8 cellular contexts compared by ENCODE assay signal in the genomic region with DNA sequence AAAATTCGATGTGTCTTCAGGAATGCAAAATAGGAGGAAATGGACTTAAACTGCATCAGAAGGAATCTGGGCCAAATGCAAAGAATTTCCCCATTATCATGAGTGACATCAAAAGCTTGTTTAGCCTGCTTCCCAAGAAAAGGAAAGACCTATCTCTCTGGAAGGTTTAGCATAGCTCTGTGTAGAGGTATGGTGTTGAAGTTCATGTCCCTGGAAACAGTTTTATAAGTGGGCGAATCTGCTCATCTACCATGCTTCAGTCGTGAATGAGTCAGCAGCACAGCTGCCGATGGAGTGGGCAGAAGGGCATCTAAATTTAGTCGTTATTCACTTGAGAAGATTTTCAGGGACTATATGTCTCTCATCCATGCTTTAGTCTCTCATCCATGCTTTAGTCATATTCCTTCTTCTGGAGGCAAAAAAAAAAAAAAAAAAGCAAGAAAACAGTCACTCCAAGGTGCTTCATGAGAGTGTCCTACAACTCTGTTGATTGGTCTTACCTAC.
DNase-seq lines count a peak whose midpoint lies in the region; ATAC-seq and TF ChIP-seq lines count a peak whose summit lies in the region.
"Not testable (repeated sequence)": the region's sequence is repeated elsewhere in the genome, so short reads cannot be mapped to it uniquely, and the experiment has no call there.

No MANE protein-coding gene starts in this region.

- H3K4me3 Mint-ChIP-seq in osteocyte (ENCODE audit: unreplicated experiment) = not testable (repeated sequence)

- intact Hi-C loops in left ventricle myocardium superior (cut with micrococcal nuclease); thyroid gland (cut with DNase I): not testable (repeated sequence)

- peak overlapping the region; percentile 10 for H3K27ac Mint-ChIP-seq in osteocyte (ENCODE audit: unreplicated experiment)

- TF ChIP-seq POLR2A in thyroid gland (IDR thresholded peaks at IDR 0.05) = not testable (repeated sequence)

- not testable (repeated sequence) for H3K9me3 ChIP-seq in thyroid gland

- H3K4me1 Mint-ChIP-seq in osteocyte (ENCODE audit: unreplicated experiment) = not testable (repeated sequence)

- WGBS in thyroid gland, 2 donors = 47 to 48% methylated on average over 5 of the region's 5 CpGs

- ATAC-seq in left ventricle myocardium superior = peak; percentile 76

- H3K4me3 ChIP-seq in epithelial cell of esophagus (ENCODE audit: low read length); thyroid gland (replicated peaks in 1 of 3): not testable (repeated sequence)

- peak overlapping the region; percentile 56 for H3K27ac ChIP-seq in angular gyrus (ENCODE audit: low read depth, low read length)
- H3K27ac ChIP-seq in thyroid gland = peak overlapping the region; percentile 27 to 58 (median 32)

- peaks cover 25 to 41% of the 10 kb centered on the region in 2 donors for H3K4me1 ChIP-seq in thyroid gland

- not testable (repeated sequence) for H3K27me3 Mint-ChIP-seq in osteocyte (ENCODE audit: unreplicated experiment)

- H3K9me3 Mint-ChIP-seq in osteocyte (ENCODE audit: unreplicated experiment) = not testable (repeated sequence)

- not testable (repeated sequence) for H3K36me3 Mint-ChIP-seq in osteocyte (ENCODE audit: unreplicated experiment)

- not testable (repeated sequence) for H3K27me3 ChIP-seq in thyroid gland

- DNase-seq in DMS53 treated with DMSO at 0.1 percent for 48 hours (lab: John Stamatoyannopoulos, UW; ENCODE audit: unreplicated experiment) (peak; percentile 30), HT1080 (ENCODE audit: low read depth) (peak; percentile 55), RPMI7951 (ENCODE audit: low read depth) (peak; percentile 63), epithelial cell of esophagus (ENCODE audit: low read depth) (peak; percentile 1)
- DNase-seq in left ventricle myocardium superior; osteocyte (ENCODE audit: extremely low spot score, unreplicated experiment); thyroid gland: not testable (repeated sequence)

- TF ChIP-seq CTCF in epithelial cell of esophagus (IDR thresholded peaks at IDR 0.05; ENCODE audit: insufficient read depth, low read depth, low read length, missing control alignments); osteocyte (IDR thresholded peaks at IDR 0.05); thyroid gland (IDR thresholded peaks at IDR 0.05): not testable (repeated sequence)

- not testable (repeated sequence) for H3K36me3 ChIP-seq in thyroid gland
